Comparison of ENCODE assay signal across 34 cellular contexts in genomic region chr4:129783596-129783995, GRCh38.
"Had no signal": no experiment of that assay in that cellular context is flagged by ENCODE, and none has a peak within 500 bp of the region (broad histone marks: within the 10 kb centered on the region; RNA-seq: fewer than 3 reads in every experiment).

No MANE protein-coding gene starts in this region.

- DNase-seq: Karpas-422, Kasumi-1, MG63, MM.1S, MV-4-11, NCI-H1048, NCI-H1092, NCI-H1092 treated with DMSO at 0.1 percent for 48 hours, NCI-H1105, NCI-H1105 treated with DMSO at 0.1 percent for 48 hours, NCI-H1417, NCI-H1417 treated with DMSO at 0.1 percent for 48 hours, NCI-H1436, NCI-H1436 treated with DMSO at 0.1 percent for 48 hours, NCI-H146, NCI-H1694, NCI-H1694 treated with DMSO at 0.1 percent for 48 hours, NCI-H187, NCI-H187 treated with DMSO at 0.1 percent for 48 hours, NCI-H1930, NCI-H2029, NCI-H2029 treated with DMSO at 0.1 percent for 48 hours, NCI-H2081, NCI-H2081 treated with DMSO at 0.1 percent for 48 hours, NCI-H2107, NCI-H2171, NCI-H2171 treated with DMSO at 0.1 percent for 48 hours, NCI-H2227 treated with DMSO at 0.1 percent for 48 hours, NCI-H226, NCI-H345, NCI-H446, NCI-H446 treated with DMSO at 0.1 percent for 48 hours, NCI-H510A had no signal

- H3K4me3 ChIP-seq: MG63 had no signal

- H3K27me3 ChIP-seq: MG63 had no signal

- H3K27ac ChIP-seq: KMS-11 had no signal

- H3K4me2 ChIP-seq: KMS-11 had no signal

- H3K36me3 ChIP-seq: MG63 had no signal

- H3K9ac ChIP-seq: KMS-11 had no signal

- H3K9me3 ChIP-seq: MG63 had no signal
